ENCODE assay signal across 28 cellular contexts in the genomic region with DNA sequence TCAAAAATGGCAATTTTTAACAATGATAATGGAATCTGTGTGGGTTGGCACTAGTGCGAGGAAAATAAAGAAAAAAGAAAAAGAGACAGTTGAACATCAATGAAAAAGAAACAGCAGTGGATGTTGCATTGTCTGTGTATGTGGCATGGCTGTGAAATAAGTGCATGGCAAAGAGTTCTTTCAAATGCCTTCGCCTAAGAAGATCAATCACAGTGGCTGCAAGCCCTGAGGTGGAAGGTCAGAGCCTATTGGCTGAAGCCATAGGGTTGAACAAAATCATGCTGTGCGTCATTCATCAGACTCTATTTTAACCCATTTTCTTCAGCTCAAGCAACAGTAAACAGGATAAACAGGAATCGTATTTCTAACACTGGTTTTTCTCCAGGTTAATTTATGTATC.
"Had no signal": no experiment of that assay in that cellular context is flagged by ENCODE, and none has a peak within 500 bp of the region (broad histone marks: within the 10 kb centered on the region; RNA-seq: fewer than 3 reads in every experiment).

No MANE protein-coding gene starts in this region.

- H3K27ac Mint-ChIP-seq: activated naive CD8-positive, alpha-beta T cell; activated T-cell treated with anti-CD3 and anti-CD28 coated beads, Interleukin-2, amount 50 U/mL, for 24 hours; activated T-helper 17 cell treated with anti-CD3 and anti-CD28 coated beads, Interleukin-2, amount 50 U/mL, for 72 hours; memory B cell; naive B cell; stimulated activated memory B cell treated with anti-CD40 and anti-IgM and Interleukin-4, amounts not matched to agents 10 μg/mL and 1 μg/mL and 100 μg/mL, for 72 hours had no signal

- H3K27ac ChIP-seq: adrenal gland, ascending aorta, breast epithelium, dorsolateral prefrontal cortex, epithelial cell of prostate, gastroesophageal sphincter, pancreas, testis, vagina had no signal

- H3K27me3 Mint-ChIP-seq: activated naive CD8-positive, alpha-beta T cell; activated T-cell treated with anti-CD3 and anti-CD28 coated beads, Interleukin-2, amount 50 U/mL, for 24 hours; activated T-helper 17 cell treated with anti-CD3 and anti-CD28 coated beads, Interleukin-2, amount 50 U/mL, for 72 hours; central memory CD8-positive, alpha-beta T cell; memory B cell; naive B cell; stimulated activated memory B cell treated with anti-CD40 and anti-IgM and Interleukin-4, amounts not matched to agents 10 μg/mL and 1 μg/mL and 100 μg/mL, for 72 hours had no signal

- H3K4me1 Mint-ChIP-seq: activated T-helper 17 cell treated with anti-CD3 and anti-CD28 coated beads, Interleukin-2, amount 50 U/mL, for 72 hours; central memory CD8-positive, alpha-beta T cell; memory B cell; naive B cell; stimulated activated memory B cell treated with anti-CD40 and anti-IgM and Interleukin-4, amounts not matched to agents 10 μg/mL and 1 μg/mL and 100 μg/mL, for 72 hours had no signal

- FAIRE-seq: colon, keratinocyte, pancreas, small intestine had no signal

- ATAC-seq: activated T-helper 17 cell treated with anti-CD3 and anti-CD28 coated beads, Interleukin-2, amount 50 U/mL, for 72 hours; gastroesophageal sphincter; left colon; pancreas; sciatic nerve; stimulated activated memory B cell treated with anti-CD40 and anti-IgM and Interleukin-4, amounts not matched to agents 10 μg/mL and 1 μg/mL and 100 μg/mL, for 72 hours had no signal

- H3K4me3 Mint-ChIP-seq: activated naive CD8-positive, alpha-beta T cell; activated T-cell treated with anti-CD3 and anti-CD28 coated beads, Interleukin-2, amount 50 U/mL, for 24 hours; activated T-helper 17 cell treated with anti-CD3 and anti-CD28 coated beads, Interleukin-2, amount 50 U/mL, for 72 hours; central memory CD8-positive, alpha-beta T cell; memory B cell; naive B cell; stimulated activated memory B cell treated with anti-CD40 and anti-IgM and Interleukin-4, amounts not matched to agents 10 μg/mL and 1 μg/mL and 100 μg/mL, for 72 hours had no signal

- H3K4me3 ChIP-seq: adrenal gland, ascending aorta, breast epithelium, gastroesophageal sphincter, pancreas, testis, vagina had no signal

- H3K9me3 Mint-ChIP-seq: memory B cell; stimulated activated memory B cell treated with anti-CD40 and anti-IgM and Interleukin-4, amounts not matched to agents 10 μg/mL and 1 μg/mL and 100 μg/mL, for 72 hours had no signal

- H3K36me3 Mint-ChIP-seq: activated naive CD8-positive, alpha-beta T cell; memory B cell; naive B cell; stimulated activated memory B cell treated with anti-CD40 and anti-IgM and Interleukin-4, amounts not matched to agents 10 μg/mL and 1 μg/mL and 100 μg/mL, for 72 hours had no signal

- H3K4me1 ChIP-seq: adrenal gland, ascending aorta, breast epithelium, gastroesophageal sphincter, pancreas, testis, vagina had no signal

- H3K36me3 ChIP-seq: adrenal gland, ascending aorta, breast epithelium, gastroesophageal sphincter, pancreas, vagina had no signal

- DNase-seq: activated CD8-positive, alpha-beta memory T cell treated with anti-CD3 and anti-CD28 coated beads for 24 hours; activated CD8-positive, alpha-beta memory T cell treated with anti-CD3 and anti-CD28 coated beads, Interleukin-2, amount 50 U/mL, for 4 hours; activated naive CD4-positive, alpha-beta T cell; activated T-cell treated with anti-CD3 and anti-CD28 coated beads, Interleukin-2, amount 50 U/mL, for 24 hours; adrenal gland; dorsolateral prefrontal cortex; head of caudate nucleus; left colon; naive B cell; pancreas; small intestine; stimulated activated CD4-positive, alpha-beta T cell treated with anti-CD3 and anti-CD28 coated beads, Interleukin-2, amount 100 ng/mL, for 24 hours; T-helper 1 cell; testis; trophoblast cell had no signal

- H3K27me3 ChIP-seq: adrenal gland, ascending aorta, breast epithelium, dorsolateral prefrontal cortex, gastroesophageal sphincter, pancreas, testis, vagina had no signal

- H3K9me3 ChIP-seq: adrenal gland, ascending aorta, breast epithelium, gastroesophageal sphincter, pancreas, testis, vagina had no signal
